ENCODE assay signal across 12 cellular contexts in genomic region chr10:3825862-3826351, GRCh38. TPM values are rescaled to one million over a fixed set of nuclear protein-coding genes. Genes with fewer than 3 reads are reported as not detected.
DNase-seq lines count a peak whose midpoint lies in the region; ATAC-seq and TF ChIP-seq lines count a peak whose summit lies in the region.
"Had no signal": no experiment of that assay in that cellular context is flagged by ENCODE, and none has a peak within 500 bp of the region (broad histone marks: within the 10 kb centered on the region; RNA-seq: fewer than 3 reads in every experiment).

No MANE protein-coding gene starts in this region.

- peaks cover 13% of the 10 kb centered on the region for H3K27me3 Mint-ChIP-seq in neural progenitor cell (ENCODE audit: insufficient read depth, low read depth)

- H3K4me1 ChIP-seq in NT2/D1 (ENCODE audit: insufficient read depth, insufficient read length) (peaks cover 3% of the 10 kb centered on the region), muscle layer of duodenum (ENCODE audit: control insufficient read depth in 1 of 2, insufficient read depth in 2 of 2, low read length in 2 of 2) (peaks cover 5% of the 10 kb centered on the region in 2 donors), neural progenitor cell (no peaks in the 10 kb centered on the region), esophagus squamous epithelium (peaks cover 0 to 28% (median 10%) of the 10 kb centered on the region in 3 donors)

- peaks cover 42% of the 10 kb centered on the region for H3K4me1 Mint-ChIP-seq in neural progenitor cell

- no peaks in the 10 kb centered on the region for H3K36me3 Mint-ChIP-seq in neural progenitor cell

- H4K20me1 ChIP-seq in neural progenitor cell (ENCODE audit: low read depth) = no peaks in the 10 kb centered on the region

- H3F3A ChIP-seq in neural progenitor cell (ENCODE audit: low read depth) = no peaks in the 10 kb centered on the region

- H3K36me3 ChIP-seq in NT2/D1 (ENCODE audit: insufficient read depth, insufficient read length, low read length) (no peaks in the 10 kb centered on the region), muscle layer of duodenum (ENCODE audit: control insufficient read depth in 1 of 2, insufficient read depth in 2 of 2, low read length in 2 of 2) (no peaks in the 10 kb centered on the region), neural progenitor cell (no peaks in the 10 kb centered on the region), esophagus squamous epithelium (no peaks in the 10 kb centered on the region)

- H3K27ac Mint-ChIP-seq in neural progenitor cell = no peak overlapping the region

- no peaks in the 10 kb centered on the region for H3K79me2 ChIP-seq in neural progenitor cell (ENCODE audit: low read depth)

- H3K9me3 Mint-ChIP-seq in neural progenitor cell = no peaks in the 10 kb centered on the region

- H3K9ac ChIP-seq in NT2/D1 (ENCODE audit: insufficient read length, low read depth) (peak overlapping the region; percentile 18), neural progenitor cell (no peak overlapping the region)

- no peak overlapping the region for H3K4me3 Mint-ChIP-seq in neural progenitor cell

- H3K27ac ChIP-seq in muscle layer of duodenum (ENCODE audit: low read length) = peak overlapping the region; percentile 49
- H3K27ac ChIP-seq in neural progenitor cell = no peak overlapping the region
- peak overlapping the region in 2 of 4 donors; percentile 14 to 22 for H3K27ac ChIP-seq in esophagus squamous epithelium

- intact Hi-C loops in esophagus squamous epithelium (cut with DNase I) = no loop called here

- no peak overlapping the region for H3K4me2 ChIP-seq in neural progenitor cell

- no peak for ATAC-seq in stimulated activated naive CD8-positive, alpha-beta T cell treated with anti-CD3 and anti-CD28 coated beads, Interleukin-15, Interleukin-2, amounts not matched to agents 100 U/mL and 50 U/mL, for 24 hours

- TF ChIP-seq CTCF in neural progenitor cell (IDR thresholded peaks at IDR 0.05) (no peak), esophagus squamous epithelium (IDR thresholded peaks at IDR 0.05) (no peak)

- no peak overlapping the region for H3K4me3 ChIP-seq in NT2/D1 (ENCODE audit: insufficient read length, low read depth)
- no peak overlapping the region for H3K4me3 ChIP-seq in muscle layer of duodenum (ENCODE audit: low read depth in 1 of 2, low read length in 2 of 2)
- H3K4me3 ChIP-seq in neural progenitor cell = no peak overlapping the region
- no peak overlapping the region for H3K4me3 ChIP-seq in esophagus squamous epithelium

- no peak for TF ChIP-seq POLR2A in esophagus squamous epithelium (IDR thresholded peaks at IDR 0.05)

- peak; percentile 42 for DNase-seq in AG20443 (ENCODE audit: low spot score)
- DNase-seq in NT2/D1 (ENCODE audit: low read depth, low spot score) = no peak
- DNase-seq in fibroblast of gingiva (ENCODE audit: low read depth) = peak; percentile 57
- DNase-seq in stimulated activated naive CD8-positive, alpha-beta T cell treated with anti-CD3 and anti-CD28 coated beads, Interleukin-15, Interleukin-2, amounts not matched to agents 100 U/mL and 50 U/mL, for 24 hours = no peak
- DNase-seq in neural progenitor cell (ENCODE audit: low spot score) = no peak
- DNase-seq in activated CD4-positive, alpha-beta T cell treated with anti-CD3 and anti-CD28 coated beads, Interleukin-2, amount 50 U/mL, for 48 hours = no peak
- DNase-seq in esophagus squamous epithelium (lab: John Stamatoyannopoulos, UW) = no peak
- DNase-seq: GDM1, NCI-H2171, occipital lobe, RPMI8226 had no signal

- H2AFZ ChIP-seq in neural progenitor cell (replicated peaks) = no peak overlapping the region

- 87 to 92% methylated on average over 19 to 21 of the region's 21 CpGs for WGBS in esophagus squamous epithelium, 2 donors

- no peaks in the 10 kb centered on the region for H3K27me3 ChIP-seq in NT2/D1 (ENCODE audit: insufficient read depth, insufficient read length)
- no peaks in the 10 kb centered on the region for H3K27me3 ChIP-seq in muscle layer of duodenum (ENCODE audit: low read depth, low read length)
- H3K27me3 ChIP-seq in neural progenitor cell = no peaks in the 10 kb centered on the region
- no peaks in the 10 kb centered on the region for H3K27me3 ChIP-seq in esophagus squamous epithelium

- no peaks in the 10 kb centered on the region for H3K9me3 ChIP-seq in NT2/D1 (ENCODE audit: insufficient read depth, low read length)
- no peaks in the 10 kb centered on the region for H3K9me3 ChIP-seq in muscle layer of duodenum (ENCODE audit: control insufficient read depth in 1 of 2, low read length in 2 of 2)
- H3K9me3 ChIP-seq in neural progenitor cell (ENCODE audit: low read depth) = no peaks in the 10 kb centered on the region
- H3K9me3 ChIP-seq in esophagus squamous epithelium = no peaks in the 10 kb centered on the region

RNA-seq across cellular contexts. Expression of gene KLF6, which starts 40.9 kb away (rescaled TPM):
- total RNA-seq in neural progenitor cell (ENCODE audit: low replicate concordance) (8.7 and 11.9 TPM in 2 replicates), esophagus squamous epithelium (10 to 100 TPM; 39.6 to 91.2 (median 74.2) TPM)

Comparison
In these comparisons a context has a peak if more than half of its experiments do, and no peak if none do; other contexts are left out.
1. DNase-seq: peak in AG20443 (single experiment) and fibroblast of gingiva (single experiment); none in NT2/D1 (single experiment), stimulated activated naive CD8-positive, alpha-beta T cell treated with anti-CD3 and anti-CD28 coated beads, Interleukin-15, Interleukin-2, amounts not matched to agents 100 U/mL and 50 U/mL, for 24 hours (single experiment), neural progenitor cell (single experiment), activated CD4-positive, alpha-beta T cell treated with anti-CD3 and anti-CD28 coated beads, Interleukin-2, amount 50 U/mL, for 48 hours (0 of 2) and esophagus squamous epithelium (single experiment).